ENCODE assay signal across 1 cellular context in genomic region chr3:121834079-121834730, GRCh38.
TF ChIP-seq lines count a peak whose summit lies in the region.

No MANE protein-coding gene starts in this region.

TF ChIP-seq in K562, 482 proteins besides CTCF, POLR2A, EP300 and RAD21:
- TF ChIP-seq, protein P1, sequence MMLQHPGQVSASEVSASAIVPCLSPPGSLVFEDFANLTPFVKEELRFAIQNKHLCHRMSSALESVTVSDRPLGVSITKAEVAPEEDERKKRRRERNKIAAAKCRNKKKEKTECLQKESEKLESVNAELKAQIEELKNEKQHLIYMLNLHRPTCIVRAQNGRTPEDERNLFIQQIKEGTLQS (IDR thresholded peaks at IDR 0.05), result peak; percentile 56
- TF ChIP-seq, protein P1 (CRISPR knock-in tag; conservative IDR thresholded peaks at IDR 0.05), result no peak
- TF ChIP-seq RBM14 (IDR thresholded peaks at IDR 0.05; ENCODE audit: borderline replicate concordance, insufficient read depth, low read depth, low read length) (no peak), RUNX1 (IDR thresholded peaks at IDR 0.05; ENCODE audit: low read depth) (no peak), CHD4 (IDR thresholded peaks at IDR 0.05; ENCODE audit: insufficient read depth, insufficient replicate concordance, low read depth, low read length, poor library complexity, severe bottlenecking) (no peak), PHF8 (IDR thresholded peaks at IDR 0.05; ENCODE audit: borderline replicate concordance, low read length) (no peak), CEBPG (CRISPR knock-in tag; IDR thresholded peaks at IDR 0.05) (peak; percentile 82), CEBPG (tag; conservative IDR thresholded peaks at IDR 0.05 in 1 of 2, IDR thresholded peaks at IDR 0.05 in 1 of 2) (peak; percentile 85 to 96), RBBP5 (IDR thresholded peaks at IDR 0.05; ENCODE audit: borderline replicate concordance, insufficient read depth, low read length, poor library complexity, severe bottlenecking) (peak; percentile 7), POLR3G (IDR thresholded peaks at IDR 0.05; ENCODE audit: extremely low read depth, insufficient read length, insufficient replicate concordance) (no peak), ZBTB5 (IDR thresholded peaks at IDR 0.05) (no peak), POLR3A (IDR thresholded peaks at IDR 0.05; ENCODE audit: borderline replicate concordance, extremely low read depth, insufficient read depth, insufficient read length) (no peak), CEBPB (tag; IDR thresholded peaks at IDR 0.05) (peak; percentile 96), KLF6 (CRISPR knock-in tag; IDR thresholded peaks at IDR 0.05; ENCODE audit: borderline replicate concordance) (no peak)
- TF ChIP-seq, protein P2, sequence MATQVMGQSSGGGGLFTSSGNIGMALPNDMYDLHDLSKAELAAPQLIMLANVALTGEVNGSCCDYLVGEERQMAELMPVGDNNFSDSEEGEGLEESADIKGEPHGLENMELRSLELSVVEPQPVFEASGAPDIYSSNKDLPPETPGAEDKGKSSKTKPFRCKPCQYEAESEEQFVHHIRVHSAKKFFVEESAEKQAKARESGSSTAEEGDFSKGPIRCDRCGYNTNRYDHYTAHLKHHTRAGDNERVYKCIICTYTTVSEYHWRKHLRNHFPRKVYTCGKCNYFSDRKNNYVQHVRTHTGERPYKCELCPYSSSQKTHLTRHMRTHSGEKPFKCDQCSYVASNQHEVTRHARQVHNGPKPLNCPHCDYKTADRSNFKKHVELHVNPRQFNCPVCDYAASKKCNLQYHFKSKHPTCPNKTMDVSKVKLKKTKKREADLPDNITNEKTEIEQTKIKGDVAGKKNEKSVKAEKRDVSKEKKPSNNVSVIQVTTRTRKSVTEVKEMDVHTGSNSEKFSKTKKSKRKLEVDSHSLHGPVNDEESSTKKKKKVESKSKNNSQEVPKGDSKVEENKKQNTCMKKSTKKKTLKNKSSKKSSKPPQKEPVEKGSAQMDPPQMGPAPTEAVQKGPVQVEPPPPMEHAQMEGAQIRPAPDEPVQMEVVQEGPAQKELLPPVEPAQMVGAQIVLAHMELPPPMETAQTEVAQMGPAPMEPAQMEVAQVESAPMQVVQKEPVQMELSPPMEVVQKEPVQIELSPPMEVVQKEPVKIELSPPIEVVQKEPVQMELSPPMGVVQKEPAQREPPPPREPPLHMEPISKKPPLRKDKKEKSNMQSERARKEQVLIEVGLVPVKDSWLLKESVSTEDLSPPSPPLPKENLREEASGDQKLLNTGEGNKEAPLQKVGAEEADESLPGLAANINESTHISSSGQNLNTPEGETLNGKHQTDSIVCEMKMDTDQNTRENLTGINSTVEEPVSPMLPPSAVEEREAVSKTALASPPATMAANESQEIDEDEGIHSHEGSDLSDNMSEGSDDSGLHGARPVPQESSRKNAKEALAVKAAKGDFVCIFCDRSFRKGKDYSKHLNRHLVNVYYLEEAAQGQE (CRISPR knock-in tag; IDR thresholded peaks at IDR 0.05; ENCODE audit: low read depth), result no peak
- TF ChIP-seq, protein P3, sequence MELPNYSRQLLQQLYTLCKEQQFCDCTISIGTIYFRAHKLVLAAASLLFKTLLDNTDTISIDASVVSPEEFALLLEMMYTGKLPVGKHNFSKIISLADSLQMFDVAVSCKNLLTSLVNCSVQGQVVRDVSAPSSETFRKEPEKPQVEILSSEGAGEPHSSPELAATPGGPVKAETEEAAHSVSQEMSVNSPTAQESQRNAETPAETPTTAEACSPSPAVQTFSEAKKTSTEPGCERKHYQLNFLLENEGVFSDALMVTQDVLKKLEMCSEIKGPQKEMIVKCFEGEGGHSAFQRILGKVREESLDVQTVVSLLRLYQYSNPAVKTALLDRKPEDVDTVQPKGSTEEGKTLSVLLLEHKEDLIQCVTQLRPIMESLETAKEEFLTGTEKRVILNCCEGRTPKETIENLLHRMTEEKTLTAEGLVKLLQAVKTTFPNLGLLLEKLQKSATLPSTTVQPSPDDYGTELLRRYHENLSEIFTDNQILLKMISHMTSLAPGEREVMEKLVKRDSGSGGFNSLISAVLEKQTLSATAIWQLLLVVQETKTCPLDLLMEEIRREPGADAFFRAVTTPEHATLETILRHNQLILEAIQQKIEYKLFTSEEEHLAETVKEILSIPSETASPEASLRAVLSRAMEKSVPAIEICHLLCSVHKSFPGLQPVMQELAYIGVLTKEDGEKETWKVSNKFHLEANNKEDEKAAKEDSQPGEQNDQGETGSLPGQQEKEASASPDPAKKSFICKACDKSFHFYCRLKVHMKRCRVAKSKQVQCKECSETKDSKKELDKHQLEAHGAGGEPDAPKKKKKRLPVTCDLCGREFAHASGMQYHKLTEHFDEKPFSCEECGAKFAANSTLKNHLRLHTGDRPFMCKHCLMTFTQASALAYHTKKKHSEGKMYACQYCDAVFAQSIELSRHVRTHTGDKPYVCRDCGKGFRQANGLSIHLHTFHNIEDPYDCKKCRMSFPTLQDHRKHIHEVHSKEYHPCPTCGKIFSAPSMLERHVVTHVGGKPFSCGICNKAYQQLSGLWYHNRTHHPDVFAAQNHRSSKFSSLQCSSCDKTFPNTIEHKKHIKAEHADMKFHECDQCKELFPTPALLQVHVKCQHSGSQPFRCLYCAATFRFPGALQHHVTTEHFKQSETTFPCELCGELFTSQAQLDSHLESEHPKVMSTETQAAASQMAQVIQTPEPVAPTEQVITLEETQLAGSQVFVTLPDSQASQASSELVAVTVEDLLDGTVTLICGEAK (IDR thresholded peaks at IDR 0.05), result no peak
- TF ChIP-seq, protein P3 (CRISPR knock-in tag; IDR thresholded peaks at IDR 0.05), result no peak
- TF ChIP-seq, protein P4, sequence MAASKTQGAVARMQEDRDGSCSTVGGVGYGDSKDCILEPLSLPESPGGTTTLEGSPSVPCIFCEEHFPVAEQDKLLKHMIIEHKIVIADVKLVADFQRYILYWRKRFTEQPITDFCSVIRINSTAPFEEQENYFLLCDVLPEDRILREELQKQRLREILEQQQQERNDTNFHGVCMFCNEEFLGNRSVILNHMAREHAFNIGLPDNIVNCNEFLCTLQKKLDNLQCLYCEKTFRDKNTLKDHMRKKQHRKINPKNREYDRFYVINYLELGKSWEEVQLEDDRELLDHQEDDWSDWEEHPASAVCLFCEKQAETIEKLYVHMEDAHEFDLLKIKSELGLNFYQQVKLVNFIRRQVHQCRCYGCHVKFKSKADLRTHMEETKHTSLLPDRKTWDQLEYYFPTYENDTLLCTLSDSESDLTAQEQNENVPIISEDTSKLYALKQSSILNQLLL (CRISPR knock-in tag; IDR thresholded peaks at IDR 0.05; ENCODE audit: borderline replicate concordance), result no peak
TF ChIP-seq in K562: peak in this region for 4.
